In the genomic region with DNA sequence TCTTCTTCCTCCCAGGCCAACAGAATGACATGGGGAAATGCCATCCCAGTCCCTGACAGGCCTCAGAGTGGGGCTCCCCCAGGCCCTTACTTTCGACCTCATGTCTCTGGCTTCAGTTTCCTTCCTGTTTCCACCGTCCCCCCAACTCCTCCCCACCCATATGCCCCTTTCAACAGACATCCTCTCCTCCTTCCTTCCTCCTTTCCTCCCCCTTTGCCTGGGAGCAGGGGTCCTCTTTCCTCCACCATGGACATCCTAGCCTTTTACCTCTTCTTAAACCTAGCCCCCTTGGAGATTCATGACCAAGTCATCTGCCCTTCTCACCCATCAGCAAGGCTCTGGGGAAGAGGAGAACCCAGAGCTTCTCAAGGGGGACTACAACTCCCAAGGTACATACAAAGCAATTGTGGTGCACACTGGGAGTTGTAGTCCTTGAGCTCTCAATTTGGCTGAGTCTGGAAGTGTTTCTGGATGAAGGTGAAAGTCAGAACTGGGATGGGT, we compare ENCODE assay signal across 1 cellular context.
TF ChIP-seq lines count a peak whose summit lies in the region.

No MANE protein-coding gene starts in this region.

TF ChIP-seq in H1, 55 proteins besides CTCF, POLR2A, EP300 and RAD21:
- TF ChIP-seq ZNF274 (IDR thresholded peaks at IDR 0.05; ENCODE audit: borderline replicate concordance, extremely low read depth, low read length) (no peak), SIX5 (IDR thresholded peaks at IDR 0.05; ENCODE audit: low read depth, low read length) (peak; percentile 93)
